Comparison of ENCODE assay signal across 14 cellular contexts in the genomic region with DNA sequence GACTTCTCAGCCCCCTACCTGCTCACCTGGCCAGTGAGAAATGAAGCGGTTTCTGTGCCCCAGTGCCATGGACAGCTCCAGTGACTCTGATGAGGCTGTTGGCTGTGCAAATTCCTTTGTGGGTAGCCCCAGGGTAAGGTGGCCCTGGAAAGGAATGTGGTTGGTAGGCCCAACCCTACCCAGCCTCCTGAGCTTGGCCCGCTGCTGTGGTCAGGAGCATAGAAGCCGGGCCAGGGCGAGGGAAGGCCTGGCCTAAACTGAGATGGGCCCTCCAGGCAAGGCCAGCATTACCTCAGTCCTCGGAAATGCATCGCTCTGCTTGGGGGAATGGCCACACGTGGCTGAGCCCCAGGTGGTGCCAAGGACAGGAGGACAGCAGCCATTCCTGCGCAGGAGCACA. TPM values are rescaled to one million over a fixed set of nuclear protein-coding genes. Genes with fewer than 3 reads are reported as not detected.
DNase-seq lines count a peak whose midpoint lies in the region; ATAC-seq, FAIRE-seq and TF ChIP-seq lines count a peak whose summit lies in the region.
"Had no signal": no experiment of that assay in that cellular context is flagged by ENCODE, and none has a peak within 500 bp of the region (broad histone marks: within the 10 kb centered on the region; RNA-seq: fewer than 3 reads in every experiment).

No MANE protein-coding gene starts in this region.

- H3K4me2 ChIP-seq in astrocyte (ENCODE audit: low read length): no peak overlapping the region

- H3K27ac ChIP-seq in astrocyte (ENCODE audit: low read depth, low read length) (peak overlapping the region; percentile 26), testis (peak overlapping the region; percentile 83 to 92)
- H3K27ac ChIP-seq: SJSA1 had no signal

- no peaks in the 10 kb centered on the region for H3K36me3 ChIP-seq in astrocyte (ENCODE audit: insufficient read depth, low read length)
- H3K36me3 ChIP-seq in kidney epithelial cell (ENCODE audit: control insufficient read depth, insufficient read depth, low read length): no peaks in the 10 kb centered on the region
- H3K36me3 ChIP-seq in testis (ENCODE audit: low read depth, missing control alignments): no peaks in the 10 kb centered on the region
- H3K36me3 ChIP-seq: SJSA1 had no signal

- H3K27me3 ChIP-seq in astrocyte (ENCODE audit: insufficient read depth, low read length): no peaks in the 10 kb centered on the region
- H3K27me3 ChIP-seq in kidney epithelial cell (ENCODE audit: control insufficient read depth, insufficient read depth, low read length): no peaks in the 10 kb centered on the region
- no peaks in the 10 kb centered on the region for H3K27me3 ChIP-seq in testis
- H3K27me3 ChIP-seq: SJSA1 had no signal

- peaks cover 36% of the 10 kb centered on the region for H4K20me1 ChIP-seq in astrocyte (ENCODE audit: insufficient read depth, low read length)

- H3K4me1 ChIP-seq in astrocyte (ENCODE audit: insufficient read depth, low read length) (peaks cover 48% of the 10 kb centered on the region), testis (peaks cover 77% of the 10 kb centered on the region)

- 78 to 86% methylated on average over 3 to 8 of the region's 8 CpGs for WGBS in testis, 2 donors

- TF ChIP-seq POLR2A in testis (IDR thresholded peaks at IDR 0.05): no peak

- H3K27ac Mint-ChIP-seq in HFFc6: no peak overlapping the region
- H3K27ac Mint-ChIP-seq in astrocyte (ENCODE audit: unreplicated experiment): no peak overlapping the region
- peak overlapping the region in 3 of 10 donors; percentile 44 to 94 (median 67) for H3K27ac Mint-ChIP-seq in naive thymus-derived CD8-positive, alpha-beta T cell

- ATAC-seq in left lobe of liver (no peak), GM19452 (IDR thresholded peaks at IDR 0.05; ENCODE audit: unreplicated experiment) (no peak)
- ATAC-seq in naive thymus-derived CD8-positive, alpha-beta T cell: no peak
- ATAC-seq: natural killer cell treated with Interleukin-12 subunit alpha and Interleukin-12 subunit beta and Interleukin-15 and Interleukin-18, amount 100 ng/mL, for 72 hours had no signal

- peak overlapping the region; percentile 75 for H3K9ac ChIP-seq in astrocyte (ENCODE audit: low read length)

- POLR2A ChIA-PET in naive thymus-derived CD8-positive, alpha-beta T cell (lab: Charles Lee): no interaction called here

- H3K4me3 Mint-ChIP-seq in HFFc6 (no peak overlapping the region), astrocyte (ENCODE audit: unreplicated experiment) (no peak overlapping the region)
- no peak overlapping the region for H3K4me3 Mint-ChIP-seq in naive thymus-derived CD8-positive, alpha-beta T cell
- H3K4me3 Mint-ChIP-seq: natural killer cell treated with Interleukin-12 subunit alpha and Interleukin-12 subunit beta and Interleukin-15 and Interleukin-18, amount 100 ng/mL, for 72 hours had no signal

- H3K4me1 Mint-ChIP-seq in HFFc6 (ENCODE audit: low read depth): peaks cover 31% of the 10 kb centered on the region
- peaks cover 17% of the 10 kb centered on the region for H3K4me1 Mint-ChIP-seq in astrocyte (ENCODE audit: low read depth, unreplicated experiment)
- peaks cover 16 to 28% (median 27%) of the 10 kb centered on the region in 4 donors for H3K4me1 Mint-ChIP-seq in naive thymus-derived CD8-positive, alpha-beta T cell

- FAIRE-seq in astrocyte (lab: Jason Lieb, UNC): no peak
- FAIRE-seq: frontal cortex had no signal

- TF ChIP-seq CTCF in HFFc6 (IDR thresholded peaks at IDR 0.05) (no peak), astrocyte (IDR thresholded peaks at IDR 0.05; ENCODE audit: insufficient read depth, low read depth, low read length) (no peak), kidney epithelial cell (IDR thresholded peaks at IDR 0.05; ENCODE audit: insufficient read depth, low read length, poor library complexity, severe bottlenecking) (no peak), testis (IDR thresholded peaks at IDR 0.05) (no peak)

- H3K27me3 Mint-ChIP-seq in HFFc6 (ENCODE audit: insufficient read depth) (peaks cover 6% of the 10 kb centered on the region), astrocyte (ENCODE audit: low read depth, unreplicated experiment) (peaks cover 23% of the 10 kb centered on the region)
- no peaks in the 10 kb centered on the region for H3K27me3 Mint-ChIP-seq in naive thymus-derived CD8-positive, alpha-beta T cell
- H3K27me3 Mint-ChIP-seq: natural killer cell treated with Interleukin-12 subunit alpha and Interleukin-12 subunit beta and Interleukin-15 and Interleukin-18, amount 100 ng/mL, for 72 hours had no signal

- H2AFZ ChIP-seq in astrocyte (ENCODE audit: low read depth, low read length): no peak overlapping the region

- no peaks in the 10 kb centered on the region for H3K9me3 ChIP-seq in astrocyte (ENCODE audit: insufficient read depth, low read depth, low read length)
- no peaks in the 10 kb centered on the region for H3K9me3 ChIP-seq in testis
- H3K9me3 ChIP-seq: SJSA1 had no signal

- H3K36me3 Mint-ChIP-seq in HFFc6 (ENCODE audit: low read depth) (no peaks in the 10 kb centered on the region), astrocyte (ENCODE audit: low read depth, unreplicated experiment) (peaks cover 2% of the 10 kb centered on the region)
- no peaks in the 10 kb centered on the region for H3K36me3 Mint-ChIP-seq in naive thymus-derived CD8-positive, alpha-beta T cell
- H3K36me3 Mint-ChIP-seq: natural killer cell treated with Interleukin-12 subunit alpha and Interleukin-12 subunit beta and Interleukin-15 and Interleukin-18, amount 100 ng/mL, for 72 hours had no signal

- peak; percentile 7 for DNase-seq in HFFc6
- no peak for DNase-seq in astrocyte (ENCODE audit: low read depth)
- DNase-seq in kidney epithelial cell (ENCODE audit: low read depth): peak; percentile 75
- DNase-seq in testis: no peak
- DNase-seq in NCI-H526 (lab: John Stamatoyannopoulos, UW): no peak
- DNase-seq in left lobe of liver (ENCODE audit: low spot score): no peak
- no peak for DNase-seq in naive thymus-derived CD8-positive, alpha-beta T cell
- DNase-seq: amygdala, HCEC 1CT, NCI-H2107 had no signal

- intact Hi-C loops in testis (cut with DNase I; ENCODE audit: low total_unique reads): no loop called here

- H3K4me3 ChIP-seq in astrocyte (ENCODE audit: insufficient read depth, low read depth, low read length) (no peak overlapping the region), kidney epithelial cell (ENCODE audit: low read depth, low read length) (no peak overlapping the region), testis (no peak overlapping the region)
- H3K4me3 ChIP-seq: SJSA1 had no signal

- H3K9me3 Mint-ChIP-seq in HFFc6 (no peaks in the 10 kb centered on the region), astrocyte (ENCODE audit: unreplicated experiment) (no peaks in the 10 kb centered on the region)
- H3K9me3 Mint-ChIP-seq in naive thymus-derived CD8-positive, alpha-beta T cell: no peaks in the 10 kb centered on the region
- H3K9me3 Mint-ChIP-seq: natural killer cell treated with Interleukin-12 subunit alpha and Interleukin-12 subunit beta and Interleukin-15 and Interleukin-18, amount 100 ng/mL, for 72 hours had no signal

- no peaks in the 10 kb centered on the region for H3K79me2 ChIP-seq in astrocyte (ENCODE audit: insufficient read depth, low read length)

RNA-seq across cellular contexts. Expression of gene DAGLA, which starts 16.9 kb away (rescaled TPM):
- total RNA-seq in HFFc6 (2021; fragmentation: NEBNext Ultra II Directional; extraction: Animal tissue kit (Norgen Biotek cat#: 25700)): 1 to 10 TPM; 2.4 to 4.2 (median 3.3) TPM
- 5.5 and 5.6 TPM in 2 replicates for total RNA-seq in astrocyte
- total RNA-seq in kidney epithelial cell: 4.6 and 4.7 TPM in 2 replicates
- 1 to 10 TPM; 7.1 to 8.3 TPM for total RNA-seq in testis
- 5.1 TPM for polyA plus RNA-seq in testis (ENCODE audit: insufficient read depth, low read depth, low replicate concordance)
- 0.35 TPM for total RNA-seq in left lobe of liver
- under 1 TPM; 0.08 to 0.13 TPM for total RNA-seq in naive thymus-derived CD8-positive, alpha-beta T cell
- polyA plus RNA-seq in naive thymus-derived CD8-positive, alpha-beta T cell: not detected

RNA-seq across cellular contexts. Expression of gene MYRF, which starts 55.3 kb away (rescaled TPM):
- total RNA-seq in HFFc6 (2021; fragmentation: NEBNext Ultra II Directional; extraction: Animal tissue kit (Norgen Biotek cat#: 25700)): under 1 TPM; 0.24 to 0.67 (median 0.53) TPM
- total RNA-seq in astrocyte: 39.5 and 53.9 TPM in 2 replicates
- 13.7 and 16.6 TPM in 2 replicates for total RNA-seq in kidney epithelial cell
- 10 to 100 TPM in 1 of 2 donors, 1 to 10 TPM in 1; 9.2 to 10.7 TPM for total RNA-seq in testis
- polyA plus RNA-seq in testis (ENCODE audit: insufficient read depth, low read depth, low replicate concordance): 15.2 TPM
- 15.9 TPM for total RNA-seq in left lobe of liver
- total RNA-seq in naive thymus-derived CD8-positive, alpha-beta T cell: under 1 TPM; 0.47 to 0.68 TPM
- polyA plus RNA-seq in naive thymus-derived CD8-positive, alpha-beta T cell: under 1 TPM in 2 of 3 donors, not detected in 1; 0.26 to 0.52 TPM

Comparison
In these comparisons a context has a peak if more than half of its experiments do, and no peak if none do; other contexts are left out.
1. DNase-seq: peak in HFFc6 (single experiment) and kidney epithelial cell (single experiment); none in astrocyte (single experiment), testis (single experiment), NCI-H526 (0 of 2), left lobe of liver (single experiment) and naive thymus-derived CD8-positive, alpha-beta T cell (0 of 10).